3 cellular contexts compared by ENCODE assay signal in the genomic region with DNA sequence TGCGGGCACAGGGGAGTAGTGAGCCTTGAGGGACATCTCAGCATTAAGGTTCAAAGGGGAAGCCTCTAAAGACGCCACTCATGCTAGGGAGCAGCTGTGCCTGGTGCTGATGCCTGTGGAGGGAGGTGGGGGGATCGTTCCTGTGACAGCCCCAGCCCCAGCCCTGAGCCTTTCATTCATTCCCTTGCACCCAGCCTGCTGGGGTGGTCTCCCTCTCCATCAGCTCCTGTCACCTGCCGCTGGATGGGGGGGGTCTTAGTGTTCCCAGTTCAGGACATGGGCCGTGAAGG.
TF ChIP-seq lines count a peak whose summit lies in the region.

No MANE protein-coding gene starts in this region.

TF ChIP-seq in SK-N-SH, 30 proteins besides CTCF, POLR2A, EP300 and RAD21:
- TF ChIP-seq TEAD4 (IDR thresholded peaks at IDR 0.05; ENCODE audit: borderline replicate concordance, insufficient read depth) (no peak), SMC3 (IDR thresholded peaks at IDR 0.05; ENCODE audit: low read depth, low read length) (no peak), ELF1 (IDR thresholded peaks at IDR 0.05) (no peak), FOXM1 (IDR thresholded peaks at IDR 0.05; ENCODE audit: low read depth) (no peak), MXI1 (IDR thresholded peaks at IDR 0.05; ENCODE audit: low read depth, low read length) (no peak), GATA2 (CRISPR knock-in tag; IDR thresholded peaks at IDR 0.05) (no peak), EZH2phosphoT487 (IDR thresholded peaks at IDR 0.05; ENCODE audit: borderline replicate concordance, low read depth) (no peak), FOXJ3 (CRISPR knock-in tag; IDR thresholded peaks at IDR 0.05) (no peak), NRF1 (IDR thresholded peaks at IDR 0.05; ENCODE audit: low read depth, low read length) (no peak), TAF1 (IDR thresholded peaks at IDR 0.05; ENCODE audit: borderline replicate concordance, low read depth, low read length) (no peak), TCF12 (IDR thresholded peaks at IDR 0.05) (no peak)
- TF ChIP-seq, protein P1, sequence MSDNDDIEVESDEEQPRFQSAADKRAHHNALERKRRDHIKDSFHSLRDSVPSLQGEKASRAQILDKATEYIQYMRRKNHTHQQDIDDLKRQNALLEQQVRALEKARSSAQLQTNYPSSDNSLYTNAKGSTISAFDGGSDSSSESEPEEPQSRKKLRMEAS (IDR thresholded peaks at IDR 0.05; ENCODE audit: low read depth), result no peak
- TF ChIP-seq, protein P2, sequence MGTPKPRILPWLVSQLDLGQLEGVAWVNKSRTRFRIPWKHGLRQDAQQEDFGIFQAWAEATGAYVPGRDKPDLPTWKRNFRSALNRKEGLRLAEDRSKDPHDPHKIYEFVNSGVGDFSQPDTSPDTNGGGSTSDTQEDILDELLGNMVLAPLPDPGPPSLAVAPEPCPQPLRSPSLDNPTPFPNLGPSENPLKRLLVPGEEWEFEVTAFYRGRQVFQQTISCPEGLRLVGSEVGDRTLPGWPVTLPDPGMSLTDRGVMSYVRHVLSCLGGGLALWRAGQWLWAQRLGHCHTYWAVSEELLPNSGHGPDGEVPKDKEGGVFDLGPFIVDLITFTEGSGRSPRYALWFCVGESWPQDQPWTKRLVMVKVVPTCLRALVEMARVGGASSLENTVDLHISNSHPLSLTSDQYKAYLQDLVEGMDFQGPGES (IDR thresholded peaks at IDR 0.05; ENCODE audit: low read depth, low read length), result no peak
- TF ChIP-seq, protein P3, sequence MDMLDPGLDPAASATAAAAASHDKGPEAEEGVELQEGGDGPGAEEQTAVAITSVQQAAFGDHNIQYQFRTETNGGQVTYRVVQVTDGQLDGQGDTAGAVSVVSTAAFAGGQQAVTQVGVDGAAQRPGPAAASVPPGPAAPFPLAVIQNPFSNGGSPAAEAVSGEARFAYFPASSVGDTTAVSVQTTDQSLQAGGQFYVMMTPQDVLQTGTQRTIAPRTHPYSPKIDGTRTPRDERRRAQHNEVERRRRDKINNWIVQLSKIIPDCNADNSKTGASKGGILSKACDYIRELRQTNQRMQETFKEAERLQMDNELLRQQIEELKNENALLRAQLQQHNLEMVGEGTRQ (IDR thresholded peaks at IDR 0.05; ENCODE audit: borderline replicate concordance, low read depth, low read length), result no peak
- TF ChIP-seq, protein P4, sequence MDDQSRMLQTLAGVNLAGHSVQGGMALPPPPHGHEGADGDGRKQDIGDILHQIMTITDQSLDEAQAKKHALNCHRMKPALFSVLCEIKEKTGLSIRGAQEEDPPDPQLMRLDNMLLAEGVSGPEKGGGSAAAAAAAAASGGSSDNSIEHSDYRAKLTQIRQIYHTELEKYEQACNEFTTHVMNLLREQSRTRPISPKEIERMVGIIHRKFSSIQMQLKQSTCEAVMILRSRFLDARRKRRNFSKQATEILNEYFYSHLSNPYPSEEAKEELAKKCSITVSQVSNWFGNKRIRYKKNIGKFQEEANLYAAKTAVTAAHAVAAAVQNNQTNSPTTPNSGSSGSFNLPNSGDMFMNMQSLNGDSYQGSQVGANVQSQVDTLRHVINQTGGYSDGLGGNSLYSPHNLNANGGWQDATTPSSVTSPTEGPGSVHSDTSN (IDR thresholded peaks at IDR 0.05), result no peak

TF ChIP-seq in SK-N-SH treated with all-trans-retinoic acid at 6 μM for 48 hours, 23 proteins besides CTCF, POLR2A, EP300 and RAD21 (continues in another document):
- TF ChIP-seq, protein P5, sequence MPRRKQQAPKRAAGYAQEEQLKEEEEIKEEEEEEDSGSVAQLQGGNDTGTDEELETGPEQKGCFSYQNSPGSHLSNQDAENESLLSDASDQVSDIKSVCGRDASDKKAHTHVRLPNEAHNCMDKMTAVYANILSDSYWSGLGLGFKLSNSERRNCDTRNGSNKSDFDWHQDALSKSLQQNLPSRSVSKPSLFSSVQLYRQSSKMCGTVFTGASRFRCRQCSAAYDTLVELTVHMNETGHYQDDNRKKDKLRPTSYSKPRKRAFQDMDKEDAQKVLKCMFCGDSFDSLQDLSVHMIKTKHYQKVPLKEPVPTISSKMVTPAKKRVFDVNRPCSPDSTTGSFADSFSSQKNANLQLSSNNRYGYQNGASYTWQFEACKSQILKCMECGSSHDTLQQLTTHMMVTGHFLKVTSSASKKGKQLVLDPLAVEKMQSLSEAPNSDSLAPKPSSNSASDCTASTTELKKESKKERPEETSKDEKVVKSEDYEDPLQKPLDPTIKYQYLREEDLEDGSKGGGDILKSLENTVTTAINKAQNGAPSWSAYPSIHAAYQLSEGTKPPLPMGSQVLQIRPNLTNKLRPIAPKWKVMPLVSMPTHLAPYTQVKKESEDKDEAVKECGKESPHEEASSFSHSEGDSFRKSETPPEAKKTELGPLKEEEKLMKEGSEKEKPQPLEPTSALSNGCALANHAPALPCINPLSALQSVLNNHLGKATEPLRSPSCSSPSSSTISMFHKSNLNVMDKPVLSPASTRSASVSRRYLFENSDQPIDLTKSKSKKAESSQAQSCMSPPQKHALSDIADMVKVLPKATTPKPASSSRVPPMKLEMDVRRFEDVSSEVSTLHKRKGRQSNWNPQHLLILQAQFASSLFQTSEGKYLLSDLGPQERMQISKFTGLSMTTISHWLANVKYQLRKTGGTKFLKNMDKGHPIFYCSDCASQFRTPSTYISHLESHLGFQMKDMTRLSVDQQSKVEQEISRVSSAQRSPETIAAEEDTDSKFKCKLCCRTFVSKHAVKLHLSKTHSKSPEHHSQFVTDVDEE (CRISPR knock-in tag; IDR thresholded peaks at IDR 0.05), result no peak
- TF ChIP-seq ZFP3 (CRISPR knock-in tag; IDR thresholded peaks at IDR 0.05) (no peak), ESRRG (CRISPR knock-in tag; IDR thresholded peaks at IDR 0.05) (no peak), OSR1 (CRISPR knock-in tag; IDR thresholded peaks at IDR 0.05) (no peak), SNAI2 (CRISPR knock-in tag; IDR thresholded peaks at IDR 0.05) (no peak), PPARA (CRISPR knock-in tag; IDR thresholded peaks at IDR 0.05; ENCODE audit: borderline replicate concordance) (no peak), RARB (CRISPR knock-in tag; IDR thresholded peaks at IDR 0.05) (no peak), GLIS3 (CRISPR knock-in tag; IDR thresholded peaks at IDR 0.05) (no peak), ZC3H10 (CRISPR knock-in tag; IDR thresholded peaks at IDR 0.05) (no peak), TCF4 (CRISPR knock-in tag; IDR thresholded peaks at IDR 0.05; ENCODE audit: borderline replicate concordance) (no peak), ZNF8 (CRISPR knock-in tag; IDR thresholded peaks at IDR 0.05) (no peak)
- TF ChIP-seq, protein P6, sequence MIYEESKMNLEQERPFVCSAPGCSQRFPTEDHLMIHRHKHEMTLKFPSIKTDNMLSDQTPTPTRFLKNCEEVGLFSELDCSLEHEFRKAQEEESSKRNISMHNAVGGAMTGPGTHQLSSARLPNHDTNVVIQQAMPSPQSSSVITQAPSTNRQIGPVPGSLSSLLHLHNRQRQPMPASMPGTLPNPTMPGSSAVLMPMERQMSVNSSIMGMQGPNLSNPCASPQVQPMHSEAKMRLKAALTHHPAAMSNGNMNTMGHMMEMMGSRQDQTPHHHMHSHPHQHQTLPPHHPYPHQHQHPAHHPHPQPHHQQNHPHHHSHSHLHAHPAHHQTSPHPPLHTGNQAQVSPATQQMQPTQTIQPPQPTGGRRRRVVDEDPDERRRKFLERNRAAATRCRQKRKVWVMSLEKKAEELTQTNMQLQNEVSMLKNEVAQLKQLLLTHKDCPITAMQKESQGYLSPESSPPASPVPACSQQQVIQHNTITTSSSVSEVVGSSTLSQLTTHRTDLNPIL (CRISPR knock-in tag; IDR thresholded peaks at IDR 0.05; ENCODE audit: low read depth), result no peak
- TF ChIP-seq, protein P7, sequence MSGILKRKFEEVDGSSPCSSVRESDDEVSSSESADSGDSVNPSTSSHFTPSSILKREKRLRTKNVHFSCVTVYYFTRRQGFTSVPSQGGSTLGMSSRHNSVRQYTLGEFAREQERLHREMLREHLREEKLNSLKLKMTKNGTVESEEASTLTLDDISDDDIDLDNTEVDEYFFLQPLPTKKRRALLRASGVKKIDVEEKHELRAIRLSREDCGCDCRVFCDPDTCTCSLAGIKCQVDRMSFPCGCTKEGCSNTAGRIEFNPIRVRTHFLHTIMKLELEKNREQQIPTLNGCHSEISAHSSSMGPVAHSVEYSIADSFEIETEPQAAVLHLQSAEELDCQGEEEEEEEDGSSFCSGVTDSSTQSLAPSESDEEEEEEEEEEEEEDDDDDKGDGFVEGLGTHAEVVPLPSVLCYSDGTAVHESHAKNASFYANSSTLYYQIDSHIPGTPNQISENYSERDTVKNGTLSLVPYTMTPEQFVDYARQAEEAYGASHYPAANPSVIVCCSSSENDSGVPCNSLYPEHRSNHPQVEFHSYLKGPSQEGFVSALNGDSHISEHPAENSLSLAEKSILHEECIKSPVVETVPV (CRISPR knock-in tag; IDR thresholded peaks at IDR 0.05), result no peak
- TF ChIP-seq, protein P8, sequence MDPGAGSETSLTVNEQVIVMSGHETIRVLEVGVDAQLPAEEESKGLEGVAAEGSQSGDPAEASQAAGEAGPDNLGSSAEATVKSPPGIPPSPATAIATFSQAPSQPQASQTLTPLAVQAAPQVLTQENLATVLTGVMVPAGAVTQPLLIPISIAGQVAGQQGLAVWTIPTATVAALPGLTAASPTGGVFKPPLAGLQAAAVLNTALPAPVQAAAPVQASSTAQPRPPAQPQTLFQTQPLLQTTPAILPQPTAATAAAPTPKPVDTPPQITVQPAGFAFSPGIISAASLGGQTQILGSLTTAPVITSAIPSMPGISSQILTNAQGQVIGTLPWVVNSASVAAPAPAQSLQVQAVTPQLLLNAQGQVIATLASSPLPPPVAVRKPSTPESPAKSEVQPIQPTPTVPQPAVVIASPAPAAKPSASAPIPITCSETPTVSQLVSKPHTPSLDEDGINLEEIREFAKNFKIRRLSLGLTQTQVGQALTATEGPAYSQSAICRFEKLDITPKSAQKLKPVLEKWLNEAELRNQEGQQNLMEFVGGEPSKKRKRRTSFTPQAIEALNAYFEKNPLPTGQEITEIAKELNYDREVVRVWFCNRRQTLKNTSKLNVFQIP (CRISPR knock-in tag; IDR thresholded peaks at IDR 0.05; ENCODE audit: borderline replicate concordance, low read depth), result no peak

TF ChIP-seq in H1, 55 proteins besides CTCF, POLR2A, EP300 and RAD21:
- TF ChIP-seq, protein P1 (IDR thresholded peaks at IDR 0.05), result no peak
- TF ChIP-seq POU5F1 (IDR thresholded peaks at IDR 0.05; ENCODE audit: low read depth, low read length) (no peak), NRF1 (IDR thresholded peaks at IDR 0.05; ENCODE audit: low read depth, low read length) (no peak), YY1 (IDR thresholded peaks at IDR 0.05; ENCODE audit: low read depth, low read length) (no peak), HDAC6 (IDR thresholded peaks at IDR 0.05; ENCODE audit: low read depth, low read length) (no peak), BCL11A (IDR thresholded peaks at IDR 0.05; ENCODE audit: low read depth in 2 of 2, low read length in 2 of 2) (no peak), JUND (IDR thresholded peaks at IDR 0.05; ENCODE audit: low read length) (no peak), SIN3A (conservative IDR thresholded peaks at IDR 0.05 in 1 of 2, IDR thresholded peaks at IDR 0.05 in 1 of 2; ENCODE audit: low read depth in 1 of 2, low read length in 2 of 2) (no peak), SP1 (IDR thresholded peaks at IDR 0.05; ENCODE audit: low read depth, low read length) (no peak)
